Comparison of ENCODE assay signal across 3 cellular contexts in the genomic region with DNA sequence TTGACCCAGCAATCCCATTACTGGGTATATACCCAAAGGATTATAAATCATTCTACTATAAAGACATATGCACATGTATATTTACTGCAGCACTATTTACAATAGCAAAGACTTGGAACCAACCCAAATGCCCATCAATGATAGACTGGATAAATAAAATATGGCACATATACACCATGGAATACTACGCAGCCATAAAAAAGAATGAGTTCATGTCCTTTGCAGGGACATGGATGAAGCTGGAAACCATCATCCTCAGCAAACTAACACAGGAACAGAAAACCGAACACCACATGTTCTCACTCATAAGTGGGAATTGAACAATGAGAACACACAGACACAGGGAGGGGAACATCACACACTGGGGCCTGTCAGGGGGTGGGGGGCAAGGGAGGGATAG.
DNase-seq lines count a peak whose midpoint lies in the region; TF ChIP-seq lines count a peak whose summit lies in the region.
"Not testable (repeated sequence)": the region's sequence is repeated elsewhere in the genome, so short reads cannot be mapped to it uniquely, and the experiment has no call there.

No MANE protein-coding gene starts in this region.

- H3K18ac ChIP-seq in trophoblast cell (ENCODE audit: low read length) = not testable (repeated sequence)

- not testable (repeated sequence) for H3K79me1 ChIP-seq in trophoblast cell (ENCODE audit: low read length)

- H3K4me3 Mint-ChIP-seq in stimulated activated naive CD8-positive, alpha-beta T cell treated with anti-CD3 and anti-CD28 coated beads, Interleukin-15, Interleukin-2, amounts not matched to agents 100 ng/mL and 50 ng/mL, for 24 hours = not testable (repeated sequence)

- not testable (repeated sequence) for H3K9me3 Mint-ChIP-seq in stimulated activated naive CD8-positive, alpha-beta T cell treated with anti-CD3 and anti-CD28 coated beads, Interleukin-15, Interleukin-2, amounts not matched to agents 100 ng/mL and 50 ng/mL, for 24 hours

- H3K36me3 Mint-ChIP-seq in stimulated activated naive CD8-positive, alpha-beta T cell treated with anti-CD3 and anti-CD28 coated beads, Interleukin-15, Interleukin-2, amounts not matched to agents 100 ng/mL and 50 ng/mL, for 24 hours (ENCODE audit: low read depth) = not testable (repeated sequence)

- CTCF ChIA-PET in HEK293 (lab: Yijun Ruan, JAX) = not testable (repeated sequence)

- H3K9ac ChIP-seq in trophoblast cell (ENCODE audit: low read length) = not testable (repeated sequence)

- not testable (repeated sequence) for H3K4me1 ChIP-seq in HEK293 (ENCODE audit: control insufficient read depth, insufficient read depth, low read length); trophoblast cell (ENCODE audit: control insufficient read depth in 1 of 2, insufficient read depth in 2 of 2, low read length in 2 of 2)

- H3K23ac ChIP-seq in trophoblast cell (ENCODE audit: low read length) = not testable (repeated sequence)

- H3K79me2 ChIP-seq in trophoblast cell (ENCODE audit: control insufficient read depth, insufficient read depth, low read length, poor library complexity) = not testable (repeated sequence)

- H3K4me3 ChIP-seq in HEK293 (ENCODE audit: low read depth, low read length); trophoblast cell (ENCODE audit: low read depth, low read length): not testable (repeated sequence)

- not testable (repeated sequence) for H2BK5ac ChIP-seq in trophoblast cell (ENCODE audit: low read depth, low read length, poor library complexity)

- H3K27ac Mint-ChIP-seq in stimulated activated naive CD8-positive, alpha-beta T cell treated with anti-CD3 and anti-CD28 coated beads, Interleukin-15, Interleukin-2, amounts not matched to agents 100 ng/mL and 50 ng/mL, for 24 hours = peak overlapping the region; percentile 22

- H3K36me3 ChIP-seq in HEK293 (ENCODE audit: control insufficient read depth in 2 of 2, insufficient read depth in 1 of 2, low read length in 2 of 2); trophoblast cell (ENCODE audit: control insufficient read depth in 1 of 2, insufficient read depth in 2 of 2, low read length in 2 of 2): not testable (repeated sequence)

- H3K4me2 ChIP-seq in trophoblast cell (ENCODE audit: low read length) = not testable (repeated sequence)

- H3K4ac ChIP-seq in trophoblast cell (ENCODE audit: low read depth, low read length) = not testable (repeated sequence)

- H3K27ac ChIP-seq in HEK293 (ENCODE audit: extremely low read depth, low read depth, low read length); trophoblast cell (ENCODE audit: low read depth, low read length): not testable (repeated sequence)

- H3K27me3 ChIP-seq in trophoblast cell (ENCODE audit: insufficient read depth, low read length) = not testable (repeated sequence)

- not testable (repeated sequence) for DNase-seq in trophoblast cell

- WGBS in trophoblast cell (ENCODE audit: extremely low coverage, insufficient coverage, insufficient read length) = no CpG with 5 or more reads among the region's 2 CpGs

- H2BK120ac ChIP-seq in trophoblast cell (ENCODE audit: insufficient read depth, low read length, poor library complexity) = peak overlapping the region; percentile 43

- not testable (repeated sequence) for H4K8ac ChIP-seq in trophoblast cell (ENCODE audit: low read depth, low read length)

- H3K4me1 Mint-ChIP-seq in stimulated activated naive CD8-positive, alpha-beta T cell treated with anti-CD3 and anti-CD28 coated beads, Interleukin-15, Interleukin-2, amounts not matched to agents 100 ng/mL and 50 ng/mL, for 24 hours (ENCODE audit: low read depth) = not testable (repeated sequence)

- H4K12ac ChIP-seq in trophoblast cell (ENCODE audit: low read depth, low read length) = not testable (repeated sequence)

- peak overlapping the region; percentile 77 for H4K91ac ChIP-seq in trophoblast cell (ENCODE audit: low read depth, low read length)

- H2AK5ac ChIP-seq in trophoblast cell (ENCODE audit: low read length) = not testable (repeated sequence)

- not testable (repeated sequence) for H3K14ac ChIP-seq in trophoblast cell (ENCODE audit: low read length)

- not testable (repeated sequence) for H2BK12ac ChIP-seq in trophoblast cell (ENCODE audit: low read length)

- H2AFZ ChIP-seq in trophoblast cell (ENCODE audit: insufficient read depth, low read length, poor library complexity) = not testable (repeated sequence)

- not testable (repeated sequence) for TF ChIP-seq CTCF in HEK293 (tag by site-specific recombination; IDR thresholded peaks at IDR 0.05)

- H3K27me3 Mint-ChIP-seq in stimulated activated naive CD8-positive, alpha-beta T cell treated with anti-CD3 and anti-CD28 coated beads, Interleukin-15, Interleukin-2, amounts not matched to agents 100 ng/mL and 50 ng/mL, for 24 hours = not testable (repeated sequence)

- not testable (repeated sequence) for H3K9me3 ChIP-seq in HEK293 (ENCODE audit: control insufficient read depth, insufficient read depth, low read depth, low read length); trophoblast cell (ENCODE audit: insufficient read depth, low read depth, low read length)

- POLR2A ChIA-PET in HEK293 (lab: Yijun Ruan, JAX) = not testable (repeated sequence)

TF ChIP-seq in HEK293, 187 proteins besides CTCF, POLR2A, EP300 and RAD21:
- TF ChIP-seq ZNF146 (tag by site-specific recombination; IDR thresholded peaks at IDR 0.05) = peak; percentile 94
- TF ChIP-seq, protein P1, sequence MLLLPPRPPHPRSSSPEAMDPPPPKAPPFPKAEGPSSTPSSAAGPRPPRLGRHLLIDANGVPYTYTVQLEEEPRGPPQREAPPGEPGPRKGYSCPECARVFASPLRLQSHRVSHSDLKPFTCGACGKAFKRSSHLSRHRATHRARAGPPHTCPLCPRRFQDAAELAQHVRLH (tag by site-specific recombination; IDR thresholded peaks at IDR 0.05) = 0 out of 2 replicates have a peak, but pooled peaks have one; percentile 39
